ENCODE assay signal across 16 cellular contexts in genomic region chr12:97573901-97574300, GRCh38.
DNase-seq lines count a peak whose midpoint lies in the region; ATAC-seq, FAIRE-seq and TF ChIP-seq lines count a peak whose summit lies in the region.
"Had no signal": no experiment of that assay in that cellular context is flagged by ENCODE, and none has a peak within 500 bp of the region (broad histone marks: within the 10 kb centered on the region; RNA-seq: fewer than 3 reads in every experiment).

No MANE protein-coding gene starts in this region.

- dilution Hi-C loops in mammary epithelial cell (cut with HindIII; ENCODE audit: low sequenced_read_pairs) = no loop called here

- no peak overlapping the region for H3K9ac ChIP-seq in mammary epithelial cell (ENCODE audit: insufficient read depth, low read length)
- no peak overlapping the region for H3K9ac ChIP-seq in HepG2 (ENCODE audit: insufficient read depth, low read depth, low read length)

- TF ChIP-seq EP300 in HepG2 (IDR thresholded peaks at IDR 0.05; ENCODE audit: low read depth in 2 of 2, low read length in 2 of 2) (no peak), HepG2 (CRISPR knock-in tag; IDR thresholded peaks at IDR 0.05; ENCODE audit: borderline replicate concordance) (no peak)

- POLR2A ChIA-PET in MCF 10A (lab: Yijun Ruan, JAX) = interaction anchor here (0.9 kb wide), 1 partner anchor 13 kb away, joined by 5 read pairs; no protein-coding TSS in a partner anchor
- POLR2A ChIA-PET in HepG2 (lab: Yijun Ruan, JAX) = no interaction called here

- no peak overlapping the region for H3K27ac Mint-ChIP-seq in MCF 10A (ENCODE audit: low read depth, unreplicated experiment)
- H3K27ac Mint-ChIP-seq: B cell; CD4-positive, alpha-beta T cell; GM23338 had no signal

- H3K27me3 Mint-ChIP-seq in MCF 10A (ENCODE audit: insufficient read depth, unreplicated experiment) = no peaks in the 10 kb centered on the region
- H3K27me3 Mint-ChIP-seq: B cell; CD4-positive, alpha-beta T cell had no signal

- H3K36me3 ChIP-seq in mammary epithelial cell (ENCODE audit: insufficient read depth, low read length) (no peaks in the 10 kb centered on the region), HepG2 (replicated peaks in 1 of 2; ENCODE audit: control insufficient read depth in 1 of 2, insufficient read depth in 2 of 2, low read length in 2 of 2) (no peaks in the 10 kb centered on the region)

- FAIRE-seq in endometrium (lab: Jason Lieb, UNC) (peak; percentile 64), HepG2 (lab: Jason Lieb, UNC) (no peak)
- FAIRE-seq: GM18507 had no signal

- no peak for TF ChIP-seq POLR2A in HepG2 (IDR thresholded peaks at IDR 0.05; ENCODE audit: insufficient read depth in 1 of 2, low read depth in 2 of 2, low read length in 2 of 2)

- no peak overlapping the region for H3K4me3 Mint-ChIP-seq in MCF 10A (ENCODE audit: unreplicated experiment)
- H3K4me3 Mint-ChIP-seq: B cell; CD4-positive, alpha-beta T cell; GM23338; H9 had no signal

- no peaks in the 10 kb centered on the region for H3K27me3 ChIP-seq in mammary epithelial cell (ENCODE audit: insufficient read depth, low read length)
- no peaks in the 10 kb centered on the region for H3K27me3 ChIP-seq in HepG2 (ENCODE audit: control insufficient read depth in 1 of 2, insufficient read depth in 2 of 2, low read length in 2 of 2)

- BruUV-seq in mammary epithelial cell (replicated peaks; lab: Mats Ljungman, UMichigan) (no TSS peak), MCF 10A (replicated peaks; lab: Mats Ljungman, UMichigan) (no TSS peak), HepG2 (replicated peaks; lab: Mats Ljungman, UMichigan) (no TSS peak)

- DNase-seq in mammary epithelial cell (peak; percentile 15), MCF 10A (ENCODE audit: unreplicated experiment) (no peak), HepG2 (ENCODE audit: low spot score) (no peak), amygdala (lab: John Stamatoyannopoulos, UW) (no peak)
- DNase-seq in stimulated activated CD4-positive, alpha-beta T cell treated with anti-CD3 and anti-CD28 coated beads, Interleukin-4, amount 100 ng/mL, for 24 hours = no peak
- DNase-seq: 8988T; C1 segment of cervical spinal cord; Calu3; CD4-positive, alpha-beta T cell; DMS 273 treated with DMSO at 0.1 percent for 48 hours; H9 had no signal

- H3K4me2 ChIP-seq in mammary epithelial cell (ENCODE audit: insufficient read depth, low read depth, low read length) (no peak overlapping the region), HepG2 (ENCODE audit: low read depth, low read length) (no peak overlapping the region)
- H3K4me2 ChIP-seq: GM23338 had no signal

- TF ChIP-seq RAD21 in HepG2 (CRISPR knock-in tag; IDR thresholded peaks at IDR 0.05) = no peak

- in situ Hi-C loops in mammary epithelial cell (cut with MboI; ENCODE audit: low sequenced_read_pairs in 2 of 2) = no loop called here
- in situ Hi-C loops in HepG2 (cut with HindIII; ENCODE audit: extremely low pct_ligation_motif_present, low pct_unique_long_range_greater_than_20kb) = no loop called here

- intact Hi-C loops in mammary epithelial cell (cut with micrococcal nuclease) = loop anchor here (5.0 kb wide), 1 partner anchor 368 kb away; no protein-coding TSS in a partner anchor
- intact Hi-C loops in MCF 10A (cut with micrococcal nuclease) = no loop called here
- intact Hi-C loops in HepG2 (cut with micrococcal nuclease; ENCODE audit: unreplicated experiment) = no loop called here

- no peak for TF ChIP-seq CTCF in mammary epithelial cell (conservative IDR thresholded peaks at IDR 0.05 in 1 of 2, IDR thresholded peaks at IDR 0.05 in 1 of 2; ENCODE audit: extremely low read depth in 1 of 2, insufficient read depth in 1 of 2, low read depth in 1 of 2, low read length in 2 of 2)
- no peak for TF ChIP-seq CTCF in MCF 10A (IDR thresholded peaks at IDR 0.05; ENCODE audit: unreplicated experiment)
- no peak for TF ChIP-seq CTCF in HepG2 (CRISPR knock-in tag; IDR thresholded peaks at IDR 0.05)

- H3K4me3 ChIP-seq in mammary epithelial cell (replicated peaks in 1 of 3; ENCODE audit: insufficient read depth in 1 of 3, low read depth in 2 of 3, low read length in 3 of 3) (no peak overlapping the region), HepG2 (replicated peaks in 1 of 3; ENCODE audit: insufficient read depth in 1 of 3, low read depth in 2 of 3, low read length in 3 of 3) (no peak overlapping the region)
- H3K4me3 ChIP-seq: GM23338 had no signal

- H3K9me3 ChIP-seq in mammary epithelial cell (replicated peaks; ENCODE audit: insufficient read depth, low read length) (no peaks in the 10 kb centered on the region), HepG2 (ENCODE audit: low read length) (no peaks in the 10 kb centered on the region)

- H3K79me2 ChIP-seq in mammary epithelial cell (ENCODE audit: insufficient read depth, low read length) = no peaks in the 10 kb centered on the region
- H3K79me2 ChIP-seq in HepG2 (ENCODE audit: insufficient read depth, low read length) = no peaks in the 10 kb centered on the region

- peaks cover 29% of the 10 kb centered on the region for H3K4me1 ChIP-seq in mammary epithelial cell (ENCODE audit: insufficient read depth, low read length)
- peaks cover 70% of the 10 kb centered on the region for H3K4me1 ChIP-seq in HepG2 (ENCODE audit: insufficient read depth, low read length)

- peaks cover 5% of the 10 kb centered on the region for H3K36me3 Mint-ChIP-seq in MCF 10A (ENCODE audit: insufficient read depth, unreplicated experiment)

- H3K9me3 Mint-ChIP-seq in MCF 10A (ENCODE audit: unreplicated experiment) = no peaks in the 10 kb centered on the region
- H3K9me3 Mint-ChIP-seq: CD4-positive, alpha-beta T cell; GM23338; H9 had no signal

- peaks cover 24% of the 10 kb centered on the region for H3K4me1 Mint-ChIP-seq in MCF 10A (ENCODE audit: insufficient read depth, unreplicated experiment)
- H3K4me1 Mint-ChIP-seq: B cell had no signal

- ATAC-seq in HepG2 (no peak), GM18873 (IDR thresholded peaks at IDR 0.05; ENCODE audit: low FRiP score, unreplicated experiment) (no peak)
- ATAC-seq: GM23338 had no signal

- no peak overlapping the region for H2AFZ ChIP-seq in mammary epithelial cell (ENCODE audit: low read depth, low read length)
- H2AFZ ChIP-seq in HepG2 (ENCODE audit: low read length) = no peak overlapping the region
- H2AFZ ChIP-seq: GM23338 had no signal

- H4K20me1 ChIP-seq in mammary epithelial cell (ENCODE audit: insufficient read depth, low read length) = no peaks in the 10 kb centered on the region
- H4K20me1 ChIP-seq in HepG2 (ENCODE audit: insufficient read depth, low read length) = no peaks in the 10 kb centered on the region

- CTCF ChIA-PET in mammary epithelial cell (lab: Charles Lee; ENCODE audit: low non-redundant PET) (no interaction called here), MCF 10A (lab: Yijun Ruan, JAX) (interaction anchor here (0.6 to 0.7 kb wide), 2 partner anchors 588 to 593 kb away, joined by 3 read pairs; no protein-coding TSS in a partner anchor), HepG2 (lab: Yijun Ruan, JAX; ENCODE audit: low intra/inter-chr PET ratio, low total read pairs) (no interaction called here)

- H3K27ac ChIP-seq in mammary epithelial cell (ENCODE audit: insufficient read depth, low read depth, low read length) (no peak overlapping the region), HepG2 (ENCODE audit: extremely low read length, insufficient read depth, low read length) (no peak overlapping the region)

TF ChIP-seq in HepG2, 621 proteins besides CTCF, POLR2A, EP300 and RAD21:
- no peak for TF ChIP-seq U2AF2 (IDR thresholded peaks at IDR 0.05; ENCODE audit: low read depth, low read length)
- no peak for TF ChIP-seq BORCS8-MEF2B (CRISPR knock-in tag; IDR thresholded peaks at IDR 0.05)
- TF ChIP-seq CEBPB (IDR thresholded peaks at IDR 0.05; ENCODE audit: borderline replicate concordance, low read depth, low read length) = peak; percentile 33; the same call in 1 of the 2 replicates
